Comparison of ENCODE assay signal across 10 cellular contexts in genomic region chr10:122495406-122496340, GRCh38. TPM values are rescaled to one million over a fixed set of nuclear protein-coding genes. Genes with fewer than 3 reads are reported as not detected.
DNase-seq lines count a peak whose midpoint lies in the region; ATAC-seq and TF ChIP-seq lines count a peak whose summit lies in the region.
"Had no signal": no experiment of that assay in that cellular context is flagged by ENCODE, and none has a peak within 500 bp of the region (broad histone marks: within the 10 kb centered on the region; RNA-seq: fewer than 3 reads in every experiment).

No MANE protein-coding gene starts in this region.

- intact Hi-C loops in heart left ventricle (cut with DNase I) (loop anchor here in 4 of 10 donors (5.0 kb wide), 1 partner anchor 33 kb away; the partner anchor contains the start of gene HTRA1 (in 4 of the 4)), Calu3 (cut with micrococcal nuclease; ENCODE audit: unreplicated experiment) (no loop called here)

- no peaks in the 10 kb centered on the region for H3K27me3 ChIP-seq in heart left ventricle
- H3K27me3 ChIP-seq in thoracic aorta (replicated peaks; ENCODE audit: insufficient read depth), result no peaks in the 10 kb centered on the region

- H3K36me3 Mint-ChIP-seq in activated CD4-positive, alpha-beta T cell treated with anti-CD3 and anti-CD28 coated beads, Interleukin-2, amount 10 ng/mL, durations not matched to agents 7 days and 5 days (ENCODE audit: low read depth), result no peaks in the 10 kb centered on the region
- H3K36me3 Mint-ChIP-seq in Calu3 (ENCODE audit: insufficient read depth, unreplicated experiment), result no peaks in the 10 kb centered on the region

- ATAC-seq in heart left ventricle, result no peak
- peak; percentile 32 for ATAC-seq in thoracic aorta (ENCODE audit: insufficient number of reproducible peaks, low FRiP score, low read depth)
- ATAC-seq: Panc1 had no signal

- H3K27ac ChIP-seq in heart left ventricle (peak overlapping the region in 9 of 12 donors; percentile 14 to 75 (median 39)), thoracic aorta (peak overlapping the region; percentile 96 to 97)

- 45 to 70% (median 56%) methylated on average over 12 of the region's 12 CpGs for WGBS in heart left ventricle, 4 donors

- H3K27me3 Mint-ChIP-seq in activated CD4-positive, alpha-beta T cell treated with anti-CD3 and anti-CD28 coated beads, Interleukin-2, amount 10 ng/mL, durations not matched to agents 7 days and 5 days, result peaks cover 20% of the 10 kb centered on the region
- peaks cover 69% of the 10 kb centered on the region for H3K27me3 Mint-ChIP-seq in Calu3 (ENCODE audit: unreplicated experiment)

- H3K9me3 ChIP-seq in heart left ventricle (no peaks in the 10 kb centered on the region), thoracic aorta (no peaks in the 10 kb centered on the region)

- H3K4me3 ChIP-seq in heart left ventricle (no peak overlapping the region), thoracic aorta (peak overlapping the region; percentile 35)

- TF ChIP-seq CTCF in heart left ventricle (IDR thresholded peaks at IDR 0.05) (no peak), thoracic aorta (IDR thresholded peaks at IDR 0.05) (no peak), Calu3 (IDR thresholded peaks at IDR 0.05; ENCODE audit: unreplicated experiment) (no peak)

- CTCF ChIA-PET in activated CD4-positive, alpha-beta T cell treated with anti-CD3 and anti-CD28 coated beads, Interleukin-2, amount 10 ng/mL, durations not matched to agents 7 days and 5 days (lab: Charles Lee), result no interaction called here
- CTCF ChIA-PET in Calu3 (lab: Charles Lee), result interaction anchor here (0.8 kb wide), 1 partner anchor 9 kb away, joined by 4 read pairs; no protein-coding TSS in a partner anchor

- H3K36me3 ChIP-seq in heart left ventricle, result peaks cover 0 to 12% (median 0%) of the 10 kb centered on the region in 9 donors
- no peaks in the 10 kb centered on the region for H3K36me3 ChIP-seq in thoracic aorta

- DNase-seq in activated CD4-positive, alpha-beta T cell treated with anti-CD3 and anti-CD28 coated beads, Interleukin-2, amount 10 ng/mL, durations not matched to agents 7 days and 5 days, result peak; percentile 13
- no peak for DNase-seq in activated CD4-positive, alpha-beta T cell treated with anti-CD3 and anti-CD28 coated beads, Interleukin-2, amount 50 U/mL, for 4 hours
- DNase-seq in amniotic epithelial cell (ENCODE audit: low read depth) (peak; percentile 33), heart left ventricle (peak in 2 of 5 donors; percentile 46 to 48), thoracic aorta (ENCODE audit: low spot score) (no peak), NCI-H748 treated with DMSO at 0.1 percent for 48 hours (lab: John Stamatoyannopoulos, UW) (no peak), Calu3 (no peak), SKM-1 (lab: John Stamatoyannopoulos, UW; ENCODE audit: unreplicated experiment) (no peak)

- POLR2A ChIA-PET in activated CD4-positive, alpha-beta T cell treated with anti-CD3 and anti-CD28 coated beads, Interleukin-2, amount 10 ng/mL, durations not matched to agents 7 days and 5 days (lab: Charles Lee), result no interaction called here

- H3K27ac Mint-ChIP-seq in activated CD4-positive, alpha-beta T cell treated with anti-CD3 and anti-CD28 coated beads, Interleukin-2, amount 10 ng/mL, durations not matched to agents 7 days and 5 days, result no peak overlapping the region
- no peak overlapping the region for H3K27ac Mint-ChIP-seq in Calu3 (ENCODE audit: unreplicated experiment)

- TF ChIP-seq POLR2A in heart left ventricle (IDR thresholded peaks at IDR 0.05), result no peak

- H3K4me3 Mint-ChIP-seq in activated CD4-positive, alpha-beta T cell treated with anti-CD3 and anti-CD28 coated beads, Interleukin-2, amount 10 ng/mL, durations not matched to agents 7 days and 5 days, result no peak overlapping the region
- H3K4me3 Mint-ChIP-seq in Calu3 (ENCODE audit: low read depth, unreplicated experiment), result no peak overlapping the region

- no peaks in the 10 kb centered on the region for H3K9me3 Mint-ChIP-seq in activated CD4-positive, alpha-beta T cell treated with anti-CD3 and anti-CD28 coated beads, Interleukin-2, amount 10 ng/mL, durations not matched to agents 7 days and 5 days
- H3K9me3 Mint-ChIP-seq in Calu3 (ENCODE audit: low read depth, unreplicated experiment), result no peaks in the 10 kb centered on the region

- H3K4me1 ChIP-seq in heart left ventricle (peaks cover 0 to 86% (median 45%) of the 10 kb centered on the region in 12 donors), thoracic aorta (ENCODE audit: control insufficient read depth in 1 of 2, low read depth in 2 of 2) (peaks cover 74 to 94% of the 10 kb centered on the region in 2 donors)

- no TSS peak for BruUV-seq in Calu3 (replicated peaks; lab: Mats Ljungman, UMichigan)

- H3K4me1 Mint-ChIP-seq in activated CD4-positive, alpha-beta T cell treated with anti-CD3 and anti-CD28 coated beads, Interleukin-2, amount 10 ng/mL, durations not matched to agents 7 days and 5 days, result peaks cover 19% of the 10 kb centered on the region
- H3K4me1 Mint-ChIP-seq in Calu3 (ENCODE audit: low read depth, unreplicated experiment), result no peaks in the 10 kb centered on the region

RNA-seq across cellular contexts. Expression of gene HTRA1, which starts 34.3 kb away (rescaled TPM):
- total RNA-seq in activated CD4-positive, alpha-beta T cell treated with anti-CD3 and anti-CD28 coated beads, Interleukin-2, amount 10 ng/mL, durations not matched to agents 7 days and 5 days, result not detected
- total RNA-seq in heart left ventricle, result 100 to 1,000 TPM in 3 of 9 donors, 10 to 100 TPM in 6; 35.7 to 153 (median 57.6) TPM
- polyA plus RNA-seq in heart left ventricle, result 10 to 100 TPM; 30.5 to 34.9 TPM
- 100 to 1,000 TPM; 282 to 473 TPM for total RNA-seq in thoracic aorta
- 1.3 and 2.4 TPM in 2 replicates for total RNA-seq in Calu3 (2022)

RNA-seq across cellular contexts. Expression of gene ARMS2, which starts 41.2 kb away (rescaled TPM):
- total RNA-seq in activated CD4-positive, alpha-beta T cell treated with anti-CD3 and anti-CD28 coated beads, Interleukin-2, amount 10 ng/mL, durations not matched to agents 7 days and 5 days, result not detected
- total RNA-seq in heart left ventricle (1 to 10 TPM in 2 of 9 donors, under 1 TPM in 1, not detected in 6; 0.87 to 1.5 (median 1.2) TPM), thoracic aorta (not detected), Calu3 (2022) (not detected in 2 replicates)
- polyA plus RNA-seq in heart left ventricle, result not detected
- polyA plus RNA-seq: AG04450 had no signal

Comparison
In these comparisons a context has a peak if more than half of its experiments do, and no peak if none do; other contexts are left out.
1. DNase-seq: peak in activated CD4-positive, alpha-beta T cell treated with anti-CD3 and anti-CD28 coated beads, Interleukin-2, amount 10 ng/mL, durations not matched to agents 7 days and 5 days (single experiment) and amniotic epithelial cell (single experiment); none in activated CD4-positive, alpha-beta T cell treated with anti-CD3 and anti-CD28 coated beads, Interleukin-2, amount 50 U/mL, for 4 hours (0 of 2), thoracic aorta (single experiment), NCI-H748 treated with DMSO at 0.1 percent for 48 hours (single experiment), Calu3 (single experiment) and SKM-1 (single experiment).
2. RNA of gene HTRA1, which starts 34.3 kb away (total RNA-seq): 282 to 473 TPM in thoracic aorta and 35.7 to 153 TPM in heart left ventricle; 1.3 to 2.4 TPM in Calu3 and not detected in activated CD4-positive, alpha-beta T cell treated with anti-CD3 and anti-CD28 coated beads, Interleukin-2, amount 10 ng/mL, durations not matched to agents 7 days and 5 days; every median in the first group is over 10 times any median in the second.